9 cellular contexts compared by ENCODE assay signal in genomic region chr16:11698271-11698689, GRCh38. TPM values are rescaled to one million over a fixed set of nuclear protein-coding genes. Genes with fewer than 3 reads are reported as not detected.
A peak's percentile ranks its signal among the peaks of the same experiment; 100 is the strongest.
DNase-seq lines count a peak whose midpoint lies in the region; ATAC-seq, FAIRE-seq and TF ChIP-seq lines count a peak whose summit lies in the region.
"Had no signal": no experiment of that assay in that cellular context is flagged by ENCODE, and none has a peak within 500 bp of the region (broad histone marks: within the 10 kb centered on the region; RNA-seq: fewer than 3 reads in every experiment).

No MANE protein-coding gene starts in this region.

- DNase-seq in A673 (ENCODE audit: low spot score) (no peak), H54 (ENCODE audit: insufficient read length, low spot score) (no peak), kidney epithelial cell (ENCODE audit: low read depth) (peak; percentile 23), NCI-H774 (lab: John Stamatoyannopoulos, UW) (no peak)
- peak; percentile 35 to 44 for DNase-seq in activated T-cell treated with anti-CD3 and anti-CD28 coated beads, Interleukin-2, amount 50 U/mL, for 72 hours
- DNase-seq: NCI-H1105 treated with DMSO at 0.1 percent for 48 hours had no signal

- no peaks in the 10 kb centered on the region for H3K9me3 Mint-ChIP-seq in activated T-cell treated with anti-CD3 and anti-CD28 coated beads, Interleukin-2, amount 50 U/mL, for 72 hours

- peak; percentile 30 for FAIRE-seq in H54 (lab: Jason Lieb, UNC)

- no peak for TF ChIP-seq POLR2A in H54 (IDR thresholded peaks at IDR 0.05; ENCODE audit: low read depth, low read length)

- H3K27me3 Mint-ChIP-seq in activated T-cell treated with anti-CD3 and anti-CD28 coated beads, Interleukin-2, amount 50 U/mL, for 72 hours (ENCODE audit: low read depth), result no peaks in the 10 kb centered on the region

- H3K36me3 ChIP-seq in A673 (ENCODE audit: insufficient read depth, low read length, poor library complexity, severe bottlenecking), result peaks cover 9% of the 10 kb centered on the region
- H3K36me3 ChIP-seq in kidney epithelial cell (ENCODE audit: control insufficient read depth, insufficient read depth, low read length), result peaks cover 1% of the 10 kb centered on the region

- peaks cover 53% of the 10 kb centered on the region for H3K4me1 Mint-ChIP-seq in activated T-cell treated with anti-CD3 and anti-CD28 coated beads, Interleukin-2, amount 50 U/mL, for 72 hours (ENCODE audit: low read depth)

- no peak overlapping the region for H3K4me3 ChIP-seq in A673 (ENCODE audit: low read depth, low read length, poor library complexity, severe bottlenecking)
- H3K4me3 ChIP-seq in kidney epithelial cell (ENCODE audit: low read depth, low read length), result no peak overlapping the region

- peak overlapping the region; percentile 14 to 32 for H3K4me3 Mint-ChIP-seq in activated T-cell treated with anti-CD3 and anti-CD28 coated beads, Interleukin-2, amount 50 U/mL, for 72 hours

- CTCF ChIA-PET in A673 (lab: Charles Lee), result interaction anchor here (0.5 kb wide), 1 partner anchor 185 kb away, joined by 3 read pairs; no protein-coding TSS in a partner anchor

- peak; percentile 78 to 82 for ATAC-seq in activated T-cell treated with anti-CD3 and anti-CD28 coated beads, Interleukin-2, amount 50 U/mL, for 72 hours (replicated peaks in 1 of 2)
- ATAC-seq in GM19463 (IDR thresholded peaks at IDR 0.05; ENCODE audit: unreplicated experiment), result no peak
- ATAC-seq in HG02973 (IDR thresholded peaks at IDR 0.05; ENCODE audit: unreplicated experiment), result no peak
- ATAC-seq in HG03196 (IDR thresholded peaks at IDR 0.05; ENCODE audit: unreplicated experiment), result no peak

- intact Hi-C loops in A673 (cut with micrococcal nuclease; ENCODE audit: unreplicated experiment), result no loop called here

- H3K36me3 Mint-ChIP-seq in activated T-cell treated with anti-CD3 and anti-CD28 coated beads, Interleukin-2, amount 50 U/mL, for 72 hours (ENCODE audit: insufficient read depth in 2 of 2), result peaks cover under 1 to 25% of the 10 kb centered on the region in 2 donors

- no TSS peak for BruUV-seq in A673 (replicated peaks; lab: Mats Ljungman, UMichigan)

- no peaks in the 10 kb centered on the region for H3K9me3 ChIP-seq in A673 (ENCODE audit: low read depth, low read length, poor library complexity, severe bottlenecking)

- 0 out of 2 replicates have a peak, but pooled peaks have one; percentile 9 for TF ChIP-seq CTCF in A673 (conservative IDR thresholded peaks at IDR 0.05; ENCODE audit: low read depth, low read length)
- TF ChIP-seq CTCF in kidney epithelial cell (IDR thresholded peaks at IDR 0.05; ENCODE audit: insufficient read depth, low read length, poor library complexity, severe bottlenecking), result peak; percentile 19

- H3K27me3 ChIP-seq in A673 (replicated peaks; ENCODE audit: insufficient read depth, low read depth, low read length, poor library complexity), result no peaks in the 10 kb centered on the region
- H3K27me3 ChIP-seq in kidney epithelial cell (ENCODE audit: control insufficient read depth, insufficient read depth, low read length), result no peaks in the 10 kb centered on the region

- no peak overlapping the region for H3K27ac ChIP-seq in A673 (ENCODE audit: low read depth, low read length, poor library complexity, severe bottlenecking)

- no peaks in the 10 kb centered on the region for H3K4me1 ChIP-seq in A673 (ENCODE audit: insufficient read depth, low read length, poor library complexity, severe bottlenecking)

- peak overlapping the region; percentile 14 for H3K27ac Mint-ChIP-seq in activated T-cell treated with anti-CD3 and anti-CD28 coated beads, Interleukin-2, amount 50 U/mL, for 72 hours

- POLR2A ChIA-PET in A673 (lab: Charles Lee; ENCODE audit: low non-redundant PET), result no interaction called here

RNA-seq across cellular contexts. Expression of gene SNN, which starts 30.0 kb away (rescaled TPM):
- total RNA-seq in A673 (2021), result 13.0 and 14.6 TPM in 2 replicates
- total RNA-seq in activated T-cell treated with anti-CD3 and anti-CD28 coated beads, Interleukin-2, amount 50 U/mL, for 72 hours, result 10 to 100 TPM; 10.4 to 11.6 TPM
- total RNA-seq in kidney epithelial cell, result 31.0 and 32.9 TPM in 2 replicates

RNA-seq across cellular contexts. Expression of gene TXNDC11, which starts 44.4 kb away (rescaled TPM):
- total RNA-seq in A673 (2021) (17.0 and 17.6 TPM in 2 replicates), kidney epithelial cell (35.1 and 36.1 TPM in 2 replicates)
- total RNA-seq in activated T-cell treated with anti-CD3 and anti-CD28 coated beads, Interleukin-2, amount 50 U/mL, for 72 hours, result 10 to 100 TPM; 34.7 to 41.5 TPM

Comparison
In these comparisons a context has a peak if more than half of its experiments do, and no peak if none do; other contexts are left out.
1. DNase-seq: peak in activated T-cell treated with anti-CD3 and anti-CD28 coated beads, Interleukin-2, amount 50 U/mL, for 72 hours (2 of 2) and kidney epithelial cell (single experiment); none in A673 (single experiment), H54 (single experiment) and NCI-H774 (single experiment).
2. ATAC-seq: peak in activated T-cell treated with anti-CD3 and anti-CD28 coated beads, Interleukin-2, amount 50 U/mL, for 72 hours (2 of 2); none in GM19463 (single experiment), HG02973 (single experiment) and HG03196 (single experiment).